Comparison of ENCODE assay signal across 13 cellular contexts in genomic region chr11:57072640-57073039, GRCh38.
DNase-seq lines count a peak whose midpoint lies in the region; ATAC-seq, FAIRE-seq and TF ChIP-seq lines count a peak whose summit lies in the region.
"Had no signal": no experiment of that assay in that cellular context is flagged by ENCODE, and none has a peak within 500 bp of the region (broad histone marks: within the 10 kb centered on the region; RNA-seq: fewer than 3 reads in every experiment).

No MANE protein-coding gene starts in this region.

- DNase-seq in AG09309 (ENCODE audit: low read depth): peak; percentile 98
- DNase-seq in RCC 7860 (ENCODE audit: low spot score): peak; percentile 80
- peak; percentile 97 for DNase-seq in fibroblast of gingiva (ENCODE audit: low read depth)
- DNase-seq in osteocyte (ENCODE audit: extremely low spot score, unreplicated experiment): no peak
- no peak for DNase-seq in SIG-M5 (lab: John Stamatoyannopoulos, UW)
- no peak for DNase-seq in caudate nucleus (lab: John Stamatoyannopoulos, UW)
- DNase-seq: activated T-cell treated with anti-CD3 and anti-CD28 coated beads, Interleukin-2, amount 50 U/mL, for 1 hour; CD8-positive, alpha-beta memory T cell; erythroblast; NCI-H1694; nephron progenitor cell had no signal

- H3K4me3 Mint-ChIP-seq in osteocyte (ENCODE audit: unreplicated experiment): no peak overlapping the region
- H3K4me3 Mint-ChIP-seq: CD8-positive, alpha-beta memory T cell; nephron progenitor cell had no signal

- peaks cover 8% of the 10 kb centered on the region for H3K9me3 Mint-ChIP-seq in osteocyte (ENCODE audit: unreplicated experiment)
- H3K9me3 Mint-ChIP-seq: nephron progenitor cell had no signal

- H3K27ac Mint-ChIP-seq in osteocyte (ENCODE audit: unreplicated experiment): peak overlapping the region; percentile 66
- H3K27ac Mint-ChIP-seq: nephron progenitor cell had no signal

- no peak overlapping the region for H3K27ac ChIP-seq in caudate nucleus (ENCODE audit: low read depth, low read length)

- H3K27me3 Mint-ChIP-seq in osteocyte (ENCODE audit: unreplicated experiment): no peaks in the 10 kb centered on the region

- ATAC-seq in GM21717 (IDR thresholded peaks at IDR 0.05; ENCODE audit: unreplicated experiment) (no peak), HG03139 (IDR thresholded peaks at IDR 0.05; ENCODE audit: unreplicated experiment) (no peak)

- H3K4me3 ChIP-seq in AG09309 (ENCODE audit: control insufficient read depth, low read depth, low read length): no peak overlapping the region

- peak; percentile 75 for FAIRE-seq in RCC 7860 (lab: Jason Lieb, UNC)

- no peaks in the 10 kb centered on the region for H3K36me3 Mint-ChIP-seq in osteocyte (ENCODE audit: unreplicated experiment)
- H3K36me3 Mint-ChIP-seq: CD8-positive, alpha-beta memory T cell had no signal

- H3K4me1 Mint-ChIP-seq in osteocyte (ENCODE audit: unreplicated experiment): peaks cover 25% of the 10 kb centered on the region
- H3K4me1 Mint-ChIP-seq: CD8-positive, alpha-beta memory T cell; nephron progenitor cell had no signal

- TF ChIP-seq CTCF in AG09309 (IDR thresholded peaks at IDR 0.05; ENCODE audit: control insufficient read depth, insufficient read depth, low read depth, low read length, missing control alignments) (no peak), osteocyte (IDR thresholded peaks at IDR 0.05) (no peak)

Comparison
In these comparisons a context has a peak if more than half of its experiments do, and no peak if none do; other contexts are left out.
1. DNase-seq: peak in AG09309 (single experiment), RCC 7860 (single experiment) and fibroblast of gingiva (single experiment); none in osteocyte (single experiment), SIG-M5 (single experiment) and caudate nucleus (0 of 61).